Comparison of ENCODE assay signal across 16 cellular contexts in the genomic region with DNA sequence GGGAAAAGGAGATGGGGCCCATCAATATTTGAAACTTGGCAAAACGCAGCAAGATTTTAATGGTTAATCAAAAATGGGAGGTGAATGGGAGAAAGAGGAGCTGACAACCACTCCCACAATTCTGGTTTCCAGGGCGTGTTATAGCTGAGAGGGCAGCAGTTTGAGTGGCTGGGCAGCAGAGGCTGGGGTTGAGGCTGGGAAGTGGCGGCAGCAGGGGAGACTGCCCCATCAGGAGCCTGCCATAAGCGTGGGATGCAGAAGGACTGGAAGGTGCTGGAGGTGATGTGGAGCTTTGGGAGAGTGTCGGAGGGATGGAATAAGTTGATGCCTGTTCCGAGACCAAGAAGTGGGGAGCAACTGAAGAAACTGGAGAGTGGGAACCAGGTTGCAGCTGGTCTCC. TPM values are rescaled to one million over a fixed set of nuclear protein-coding genes. Genes with fewer than 3 reads are reported as not detected.
DNase-seq lines count a peak whose midpoint lies in the region; ATAC-seq and TF ChIP-seq lines count a peak whose summit lies in the region.
"Had no signal": no experiment of that assay in that cellular context is flagged by ENCODE, and none has a peak within 500 bp of the region (broad histone marks: within the 10 kb centered on the region; RNA-seq: fewer than 3 reads in every experiment).

No MANE protein-coding gene starts in this region.

- H3K36me3 ChIP-seq in right atrium auricular region (no peaks in the 10 kb centered on the region), OCI-LY7 (ENCODE audit: insufficient read depth, low read length) (no peaks in the 10 kb centered on the region)

- H3K4me1 ChIP-seq in right atrium auricular region, result no peaks in the 10 kb centered on the region
- no peaks in the 10 kb centered on the region for H3K4me1 ChIP-seq in OCI-LY7 (ENCODE audit: insufficient read depth, low read length, poor library complexity, severe bottlenecking)

- H3K4me3 Mint-ChIP-seq in neural crest cell, result no peak overlapping the region
- H3K4me3 Mint-ChIP-seq in activated naive CD8-positive, alpha-beta T cell treated with anti-CD3 and anti-CD28 coated beads, Interleukin-2, amount 50 U/mL, for 24 hours, result no peak overlapping the region
- H3K4me3 Mint-ChIP-seq: B cell; CD4-positive, alpha-beta memory T cell; H9 had no signal

- H2AFZ ChIP-seq in OCI-LY7 (ENCODE audit: low read length), result no peak overlapping the region

- no peaks in the 10 kb centered on the region for H3K27me3 ChIP-seq in right atrium auricular region

- H3K27ac ChIP-seq in right atrium auricular region, result no peak overlapping the region
- no peak overlapping the region for H3K27ac ChIP-seq in OCI-LY7 (ENCODE audit: low read depth, low read length, poor library complexity, severe bottlenecking)

- peaks cover 8% of the 10 kb centered on the region for H3K27me3 Mint-ChIP-seq in neural crest cell (ENCODE audit: low read depth)
- H3K27me3 Mint-ChIP-seq in activated naive CD8-positive, alpha-beta T cell treated with anti-CD3 and anti-CD28 coated beads, Interleukin-2, amount 50 U/mL, for 24 hours, result no peaks in the 10 kb centered on the region
- H3K27me3 Mint-ChIP-seq: CD4-positive, alpha-beta memory T cell had no signal

- intact Hi-C loops in left ventricle myocardium superior (cut with micrococcal nuclease), result no loop called here
- intact Hi-C loops in OCI-LY7 (cut with micrococcal nuclease; ENCODE audit: unreplicated experiment), result no loop called here

- DNase-seq in right atrium auricular region (ENCODE audit: low spot score) (peak; percentile 34), left ventricle myocardium superior (no peak), neural crest cell (ENCODE audit: low read depth, low spot score) (no peak), amniotic stem cell (lab: John Stamatoyannopoulos, UW) (no peak), OCI-LY7 (ENCODE audit: low spot score) (no peak), pons (ENCODE audit: low spot score) (no peak)
- peak; percentile 7 for DNase-seq in activated CD8-positive, alpha-beta memory T cell treated with anti-CD3 and anti-CD28 coated beads, Interleukin-2, amount 50 U/mL, for 48 hours
- DNase-seq in activated naive CD8-positive, alpha-beta T cell treated with anti-CD3 and anti-CD28 coated beads, Interleukin-2, amount 50 U/mL, for 24 hours, result no peak
- DNase-seq: C1 segment of cervical spinal cord; CD4-positive, alpha-beta memory T cell; COR-L47; DMS153; EL; GOT3; H9 had no signal

- ATAC-seq in left ventricle myocardium superior, result no peak
- no peak for ATAC-seq in activated naive CD8-positive, alpha-beta T cell treated with anti-CD3 and anti-CD28 coated beads, Interleukin-2, amount 50 U/mL, for 24 hours

- H3K4me3 ChIP-seq in right atrium auricular region (no peak overlapping the region), OCI-LY7 (ENCODE audit: low read depth, low read length, poor library complexity, severe bottlenecking) (no peak overlapping the region)

- H3K9me3 Mint-ChIP-seq in neural crest cell, result peaks cover 9% of the 10 kb centered on the region
- H3K9me3 Mint-ChIP-seq in activated naive CD8-positive, alpha-beta T cell treated with anti-CD3 and anti-CD28 coated beads, Interleukin-2, amount 50 U/mL, for 24 hours, result no peaks in the 10 kb centered on the region
- H3K9me3 Mint-ChIP-seq: CD4-positive, alpha-beta memory T cell had no signal

- peak overlapping the region; percentile 58 for H3K27ac Mint-ChIP-seq in neural crest cell (ENCODE audit: unreplicated experiment)
- H3K27ac Mint-ChIP-seq in activated naive CD8-positive, alpha-beta T cell treated with anti-CD3 and anti-CD28 coated beads, Interleukin-2, amount 50 U/mL, for 24 hours, result no peak overlapping the region
- H3K27ac Mint-ChIP-seq: B cell, H9 had no signal

- POLR2A ChIA-PET in OCI-LY7 (lab: Charles Lee), result no interaction called here

- BruUV-seq in OCI-LY7 (replicated peaks; lab: Mats Ljungman, UMichigan), result no TSS peak

- H4K20me1 ChIP-seq in OCI-LY7 (ENCODE audit: insufficient read depth, low read length), result no peaks in the 10 kb centered on the region

- TF ChIP-seq CTCF in right atrium auricular region (IDR thresholded peaks at IDR 0.05) (no peak), neural crest cell (conservative IDR thresholded peaks at IDR 0.05) (no peak), OCI-LY7 (conservative IDR thresholded peaks at IDR 0.05; ENCODE audit: low read length) (no peak)

- H3K4me2 ChIP-seq in OCI-LY7 (ENCODE audit: low read length), result no peak overlapping the region

- H3K79me2 ChIP-seq in OCI-LY7 (ENCODE audit: insufficient read depth, low read depth, low read length), result no peaks in the 10 kb centered on the region

- no peaks in the 10 kb centered on the region for H3K36me3 Mint-ChIP-seq in neural crest cell (ENCODE audit: low read depth)
- H3K36me3 Mint-ChIP-seq in activated naive CD8-positive, alpha-beta T cell treated with anti-CD3 and anti-CD28 coated beads, Interleukin-2, amount 50 U/mL, for 24 hours (ENCODE audit: low read depth), result no peaks in the 10 kb centered on the region
- H3K36me3 Mint-ChIP-seq: CD4-positive, alpha-beta memory T cell had no signal

- H3K9me2 ChIP-seq in OCI-LY7 (ENCODE audit: insufficient read depth, low read length), result no peaks in the 10 kb centered on the region

- H3K4me1 Mint-ChIP-seq in neural crest cell, result no peaks in the 10 kb centered on the region
- peaks cover 3% of the 10 kb centered on the region for H3K4me1 Mint-ChIP-seq in activated naive CD8-positive, alpha-beta T cell treated with anti-CD3 and anti-CD28 coated beads, Interleukin-2, amount 50 U/mL, for 24 hours
- H3K4me1 Mint-ChIP-seq: B cell, H9 had no signal

- CTCF ChIA-PET in OCI-LY7 (lab: Charles Lee; ENCODE audit: unreplicated experiment), result no interaction called here

- H3K9me3 ChIP-seq in right atrium auricular region, result no peaks in the 10 kb centered on the region
- no peaks in the 10 kb centered on the region for H3K9me3 ChIP-seq in OCI-LY7 (ENCODE audit: low read length)

RNA-seq across cellular contexts. Expression of gene SH3RF3, which starts 48.9 kb away (rescaled TPM):
- total RNA-seq in right atrium auricular region (1 to 10 TPM; 8.0 to 8.8 TPM), left ventricle myocardium superior (7.4 TPM), neural crest cell (0.70 and 0.84 TPM in 2 replicates), OCI-LY7 (2022) (not detected in 2 replicates)
- total RNA-seq in OCI-LY7 (2014; rRNA removed; shearing (Covaris generic)), result not detected in 2 replicates

Comparison
In these comparisons a context has a peak if more than half of its experiments do, and no peak if none do; other contexts are left out.
1. DNase-seq: peak in right atrium auricular region (single experiment) and activated CD8-positive, alpha-beta memory T cell treated with anti-CD3 and anti-CD28 coated beads, Interleukin-2, amount 50 U/mL, for 48 hours (single experiment); none in left ventricle myocardium superior (single experiment), neural crest cell (single experiment), amniotic stem cell (single experiment), OCI-LY7 (single experiment), activated naive CD8-positive, alpha-beta T cell treated with anti-CD3 and anti-CD28 coated beads, Interleukin-2, amount 50 U/mL, for 24 hours (single experiment) and pons (single experiment).